ENCODE assay signal across 26 cellular contexts in the genomic region with DNA sequence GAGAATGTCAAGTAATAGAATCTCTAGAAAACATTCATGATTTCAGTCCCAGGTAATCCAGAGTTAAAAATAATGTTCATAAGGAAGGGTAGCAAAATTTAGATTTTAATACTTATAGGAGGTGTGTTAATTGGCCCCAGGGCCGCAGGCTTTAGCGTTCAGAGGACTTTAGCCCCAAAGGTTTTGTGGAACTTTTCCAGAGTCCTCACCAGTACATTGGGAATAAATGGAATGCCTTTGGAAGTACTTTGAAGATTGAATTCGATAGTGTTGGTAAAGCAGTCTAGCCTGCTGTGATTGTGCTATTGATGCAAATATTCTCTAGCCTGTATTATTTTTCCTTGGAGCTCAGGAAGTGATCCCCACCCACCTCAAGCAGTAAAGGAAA.
DNase-seq lines count a peak whose midpoint lies in the region; ATAC-seq, FAIRE-seq and TF ChIP-seq lines count a peak whose summit lies in the region.
"Had no signal": no experiment of that assay in that cellular context is flagged by ENCODE, and none has a peak within 500 bp of the region (broad histone marks: within the 10 kb centered on the region; RNA-seq: fewer than 3 reads in every experiment).

No MANE protein-coding gene starts in this region.

- no peak overlapping the region for H2AK5ac ChIP-seq in H1 (ENCODE audit: low read depth, low read length)

- H2BK20ac ChIP-seq in H1 (ENCODE audit: low read length) = no peak overlapping the region

- intact Hi-C loops in left ventricle myocardium inferior (cut with micrococcal nuclease) (loop anchor here (10.0 kb wide), 2 partner anchors 59 to 279 kb away; no protein-coding TSS in a partner anchor), Right ventricle myocardium inferior (cut with DNase I) (no loop called here), mucosa of descending colon (cut with DNase I, micrococcal nuclease) (no loop called here), transverse colon (cut with DNase I; ENCODE audit: low total_unique reads) (no loop called here)

- H3K27me3 ChIP-seq in left ventricle myocardium inferior (ENCODE audit: low read depth) (no peaks in the 10 kb centered on the region), H1 (replicated peaks in 1 of 4; ENCODE audit: control insufficient read depth in 3 of 4, extremely low read depth in 1 of 4, insufficient read depth in 3 of 4, low read length in 3 of 4) (no peaks in the 10 kb centered on the region), transverse colon (no peaks in the 10 kb centered on the region)
- H3K27me3 ChIP-seq: uterus had no signal

- H4K5ac ChIP-seq in H1 (ENCODE audit: insufficient read length, low read depth, low read length) = no peak overlapping the region

- ATAC-seq in Right ventricle myocardium inferior = no peak
- peak; percentile 3 for ATAC-seq in mucosa of descending colon
- ATAC-seq: effector memory CD8-positive, alpha-beta T cell; K562 had no signal

- no peak overlapping the region for H4K8ac ChIP-seq in H1 (ENCODE audit: extremely low read depth, insufficient read depth, low read length)

- H3K9me3 ChIP-seq in left ventricle myocardium inferior (replicated peaks) (no peaks in the 10 kb centered on the region), H1 (ENCODE audit: insufficient read depth in 2 of 2, low read depth in 1 of 2, low read length in 1 of 2) (no peaks in the 10 kb centered on the region), mucosa of descending colon (no peaks in the 10 kb centered on the region), transverse colon (no peaks in the 10 kb centered on the region)
- H3K9me3 ChIP-seq: uterus had no signal

- TF ChIP-seq POLR2A in H1 (IDR thresholded peaks at IDR 0.05; ENCODE audit: control extremely low read depth in 1 of 2, low read depth in 2 of 2, low read length in 2 of 2) (no peak), transverse colon (IDR thresholded peaks at IDR 0.05) (no peak)

- H3K79me1 ChIP-seq in H1 (ENCODE audit: low read depth, low read length) = peaks cover 4% of the 10 kb centered on the region; the same call in 1 of the 2 replicates

- CTCF ChIA-PET in H1 (lab: Charles Lee; ENCODE audit: partially characterized antibody) = interaction anchor here (1.0 to 1.6 kb wide), 3 partner anchors 22 to 92 kb away, joined by 3 to 5 read pairs (median 4); no protein-coding TSS in a partner anchor

- no peak overlapping the region for H3K56ac ChIP-seq in H1 (replicated peaks; ENCODE audit: insufficient read length, low read depth, low read length)

- H3K27me3 Mint-ChIP-seq in chondrocyte (ENCODE audit: low read depth) = no peaks in the 10 kb centered on the region

- DNase-seq in left ventricle myocardium inferior (no peak), Right ventricle myocardium inferior (ENCODE audit: missing footprints) (no peak), H1 (ENCODE audit: low read depth in 1 of 2, low spot score in 2 of 2) (no peak), mucosa of descending colon (no peak), transverse colon (no peak), chondrocyte (ENCODE audit: low spot score) (no peak), NAMALWA (ENCODE audit: low spot score) (no peak)
- no peak for DNase-seq in central memory CD4-positive, alpha-beta T cell
- DNase-seq: activated CD8-positive, alpha-beta memory T cell treated with anti-CD3 and anti-CD28 coated beads, Interleukin-2, amount 50 U/mL, for 4 hours; activated effector memory CD4-positive, alpha-beta T cell treated with anti-CD3 and anti-CD28 coated beads, Interleukin-2, amount 50 U/mL, for 16 hours; DMS 273 treated with DMSO at 0.1 percent for 48 hours; effector memory CD8-positive, alpha-beta T cell; MV-4-11; naive B cell; NCI-H2029; NCI-H446 treated with DMSO at 0.1 percent for 48 hours; stimulated activated CD4-positive, alpha-beta T cell treated with anti-CD3 and anti-CD28 coated beads, Interleukin-4, amount 100 ng/mL, for 24 hours; uterus had no signal

- no peak overlapping the region for H2BK15ac ChIP-seq in H1 (ENCODE audit: low read length)

- peaks cover 60% of the 10 kb centered on the region for H3K4me1 ChIP-seq in left ventricle myocardium inferior
- peaks cover 6 to 35% (median 26%) of the 10 kb centered on the region in 4 experiments for H3K4me1 ChIP-seq in H1 (replicated peaks in 1 of 4; ENCODE audit: control insufficient read depth in 3 of 4, insufficient read depth in 4 of 4, low read length in 3 of 4)
- peaks cover 40% of the 10 kb centered on the region for H3K4me1 ChIP-seq in mucosa of descending colon (ENCODE audit: low read depth)
- H3K4me1 ChIP-seq in transverse colon = peaks cover 13 to 60% (median 50%) of the 10 kb centered on the region in 4 donors

- no peak for TF ChIP-seq RAD21 in H1 (IDR thresholded peaks at IDR 0.05 in 1 of 2, conservative IDR thresholded peaks at IDR 0.05 in 1 of 2; ENCODE audit: low read depth in 2 of 2, low read length in 2 of 2)

- H3K9ac ChIP-seq in H1 (replicated peaks in 1 of 4; ENCODE audit: extremely low read depth in 1 of 4, low read depth in 3 of 4, low read length in 3 of 4) = no peak overlapping the region

- no peak overlapping the region for H2BK5ac ChIP-seq in H1 (ENCODE audit: low read depth, low read length)

- H3K4me2 ChIP-seq in H1 (ENCODE audit: insufficient read depth in 1 of 2, low read depth in 2 of 2, low read length in 2 of 2) = peak overlapping the region; percentile 5 to 33; a peak in 2 of 4 replicates

- H2AFZ ChIP-seq in H1 (ENCODE audit: low read length) = no peak overlapping the region

- H3K79me2 ChIP-seq in H1 (ENCODE audit: control insufficient read depth in 1 of 2, insufficient read depth in 2 of 2, low read length in 2 of 2) = peaks cover 3 to 97% of the 10 kb centered on the region in 2 experiments; a peak in 3 of 4 replicates

- no peak overlapping the region for H3K4me3 Mint-ChIP-seq in chondrocyte (ENCODE audit: unreplicated experiment)
- H3K4me3 Mint-ChIP-seq: CD14-positive monocyte; central memory CD8-positive, alpha-beta T cell; effector memory CD8-positive, alpha-beta T cell; naive B cell had no signal

- H4K91ac ChIP-seq in H1 (replicated peaks; ENCODE audit: insufficient read length, low read length) = no peak overlapping the region

- H3K27ac Mint-ChIP-seq in chondrocyte (ENCODE audit: unreplicated experiment) = no peak overlapping the region
- H3K27ac Mint-ChIP-seq: CD14-positive monocyte; effector memory CD8-positive, alpha-beta T cell; naive B cell had no signal

- POLR2A ChIA-PET in H1 (lab: Charles Lee; ENCODE audit: partially characterized antibody) = interaction anchor here (0.9 to 2.6 kb wide), 3 partner anchors 12 to 37 kb away, joined by 3 to 8 read pairs (median 6); no protein-coding TSS in a partner anchor

- in situ Hi-C loops in transverse colon (cut with MboI; ENCODE audit: low pct_ligation_motif_present in 1 of 4, low pct_unique_long_range_greater_than_20kb in 1 of 4, low sequenced_read_pairs in 3 of 4) = loop anchor here in 2 of 4 donors (25.0 kb wide), 1 partner anchor 277 kb away; no protein-coding TSS in a partner anchor

- no peak overlapping the region for H3K14ac ChIP-seq in H1 (ENCODE audit: insufficient read length)

- H2BK12ac ChIP-seq in H1 (ENCODE audit: low read depth, low read length) = 0 out of 2 replicates have a peak overlapping the region, but pooled peaks have one; percentile 89

- TF ChIP-seq CTCF in left ventricle myocardium inferior (IDR thresholded peaks at IDR 0.05; ENCODE audit: borderline replicate concordance) (no peak), H1 (IDR thresholded peaks at IDR 0.05; ENCODE audit: control extremely low read depth in 1 of 3, insufficient read depth in 1 of 3, low read depth in 1 of 3, low read length in 3 of 3) (no peak), mucosa of descending colon (IDR thresholded peaks at IDR 0.05) (no peak), transverse colon (IDR thresholded peaks at IDR 0.05) (no peak), chondrocyte (IDR thresholded peaks at IDR 0.05) (no peak)

- no peaks in the 10 kb centered on the region for H3K9me3 Mint-ChIP-seq in chondrocyte (ENCODE audit: low read depth)
- H3K9me3 Mint-ChIP-seq: CD14-positive monocyte; central memory CD8-positive, alpha-beta T cell; effector memory CD8-positive, alpha-beta T cell had no signal

- H3K23ac ChIP-seq in H1 (ENCODE audit: insufficient read length) = no peak overlapping the region

- TF ChIP-seq EP300 in H1 (IDR thresholded peaks at IDR 0.05; ENCODE audit: borderline replicate concordance in 1 of 2, low read depth in 2 of 2, low read length in 2 of 2) (no peak), transverse colon (IDR thresholded peaks at IDR 0.05; ENCODE audit: low read depth) (no peak)

- H3K36me3 ChIP-seq in left ventricle myocardium inferior (no peaks in the 10 kb centered on the region), H1 (ENCODE audit: control insufficient read depth in 2 of 4, insufficient read depth in 4 of 4, low read length in 3 of 4) (no peaks in the 10 kb centered on the region), mucosa of descending colon (ENCODE audit: low read depth) (no peaks in the 10 kb centered on the region), transverse colon (no peaks in the 10 kb centered on the region)
- H3K36me3 ChIP-seq: uterus had no signal

- FAIRE-seq in H1 (lab: Jason Lieb, UNC) = no peak
- FAIRE-seq: A204.1, GM12891, K562, TTC549 had no signal

- no peaks in the 10 kb centered on the region; the same call in 1 of the 2 replicates for H3K23me2 ChIP-seq in H1 (ENCODE audit: low read depth, low read length)

- peaks cover 1 to 10% of the 10 kb centered on the region in 2 experiments for H4K20me1 ChIP-seq in H1 (replicated peaks in 1 of 2; ENCODE audit: control insufficient read depth in 1 of 2, insufficient read depth in 2 of 2, low read length in 2 of 2)

- H3K36me3 Mint-ChIP-seq in chondrocyte (ENCODE audit: low read depth) = no peaks in the 10 kb centered on the region
- H3K36me3 Mint-ChIP-seq: CD14-positive monocyte, naive B cell had no signal

- H3K4ac ChIP-seq in H1 (replicated peaks; ENCODE audit: insufficient read length, low read depth, low read length) = no peak overlapping the region

- H3K4me3 ChIP-seq in left ventricle myocardium inferior = no peak overlapping the region
- H3K4me3 ChIP-seq in H1 (ENCODE audit: extremely low read depth in 1 of 4, insufficient read depth in 2 of 4, low read depth in 3 of 4, low read length in 4 of 4) = no peak overlapping the region; a peak in 1 of 8 replicates
- H3K4me3 ChIP-seq in mucosa of descending colon = no peak overlapping the region
- no peak overlapping the region for H3K4me3 ChIP-seq in transverse colon
- H3K4me3 ChIP-seq: K562, lung, uterus had no signal

- H3K27ac ChIP-seq in left ventricle myocardium inferior (replicated peaks) (peak overlapping the region; percentile 65), H1 (ENCODE audit: low read depth, low read length) (peak overlapping the region; percentile 17; the same call in 1 of the 2 replicates), transverse colon (peak overlapping the region; percentile 16 to 82 (median 61))
- H3K27ac ChIP-seq: RWPE1, uterus had no signal

- no peak overlapping the region for H2BK120ac ChIP-seq in H1 (replicated peaks; ENCODE audit: low read depth, low read length)

- peaks cover 53% of the 10 kb centered on the region for H3K4me1 Mint-ChIP-seq in chondrocyte (ENCODE audit: low read depth)
- H3K4me1 Mint-ChIP-seq: central memory CD8-positive, alpha-beta T cell had no signal

- 78% methylated on average over 3 of the region's 3 CpGs; no CpG with 5 or more reads in 1 of the 2 experiments for WGBS in H1 (ENCODE audit: extremely low coverage in 1 of 2, insufficient coverage in 1 of 2, insufficient read length in 1 of 2, insufficient replicate concordance in 2 of 2, low coverage in 1 of 2, low lambda C conversion rate in 2 of 2, missing lambda C conversion rate in 1 of 2), 2 experiments
- WGBS in transverse colon (ENCODE audit: low coverage in 1 of 2), 2 donors = 48 to 50% methylated on average over 2 to 3 of the region's 3 CpGs

- no peak overlapping the region; the same call in 1 of the 2 replicates for H3K18ac ChIP-seq in H1 (ENCODE audit: extremely low read depth, low read length)
